In genomic region chr1:208129489-208129888, GRCh38 we compare ENCODE assay signal across 10 cellular contexts.
"Had no signal": no experiment of that assay in that cellular context is flagged by ENCODE, and none has a peak within 500 bp of the region (broad histone marks: within the 10 kb centered on the region; RNA-seq: fewer than 3 reads in every experiment).

No MANE protein-coding gene starts in this region.

- DNase-seq: H9, HCEC 1CT, IMR-90, Karpas-422, KBM-7 had no signal

- FAIRE-seq: H1, H54 had no signal

- H3K4me3 ChIP-seq: GM23338 had no signal

- H3K27ac ChIP-seq: HL-60, KMS-11 had no signal

- H3K4me3 Mint-ChIP-seq: GM23338, H9 had no signal

- H3K27ac Mint-ChIP-seq: GM23338, H9 had no signal

- H3K9ac ChIP-seq: KMS-11 had no signal

- ATAC-seq: GM23338 had no signal

- H3K9me3 Mint-ChIP-seq: GM23338, H9 had no signal

- H2AFZ ChIP-seq: GM23338 had no signal

- H3K4me2 ChIP-seq: GM23338, KMS-11 had no signal
